In the genomic region with DNA sequence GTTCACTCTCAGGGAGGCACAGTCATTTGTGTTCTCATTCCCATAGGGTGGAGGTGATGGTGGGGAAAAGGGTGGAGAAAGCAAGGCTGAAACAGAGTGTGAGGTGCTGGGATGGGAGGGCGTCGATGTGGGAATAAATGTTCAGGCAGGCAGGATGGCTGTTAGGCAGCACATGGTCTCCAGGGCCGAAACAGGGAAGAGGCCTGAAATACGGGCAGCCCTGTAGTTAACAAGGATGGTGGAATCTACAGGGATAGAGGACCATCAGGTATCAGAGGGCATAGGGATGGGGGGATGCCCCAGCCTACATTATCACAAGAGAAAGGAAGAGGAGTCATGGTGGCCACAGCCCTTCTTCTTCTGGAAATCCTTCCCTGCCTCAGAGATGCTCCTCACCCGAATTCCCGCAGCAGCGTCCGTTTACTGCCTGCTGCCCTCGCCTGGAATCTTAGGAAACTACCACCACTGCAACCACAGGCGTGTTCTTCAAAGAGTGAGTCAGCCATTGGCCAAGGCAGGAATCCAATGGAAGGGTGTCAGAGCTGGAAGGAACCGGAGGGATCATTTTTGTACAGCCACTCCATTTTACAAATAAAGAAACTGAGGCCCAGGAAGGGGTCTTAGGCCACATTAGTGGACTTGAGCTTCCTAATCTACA, we compare ENCODE assay signal across 8 cellular contexts. TPM values are rescaled to one million over a fixed set of nuclear protein-coding genes. Genes with fewer than 3 reads are reported as not detected.
DNase-seq lines count a peak whose midpoint lies in the region; ATAC-seq and TF ChIP-seq lines count a peak whose summit lies in the region.

No MANE protein-coding gene starts in this region.

- no peaks in the 10 kb centered on the region for H3K9me3 ChIP-seq in mucosa of descending colon

- TF ChIP-seq CTCF in endothelial cell (IDR thresholded peaks at IDR 0.05; ENCODE audit: unreplicated experiment), result peak; percentile 55
- TF ChIP-seq CTCF in mucosa of descending colon (IDR thresholded peaks at IDR 0.05), result peak; percentile 26

- no peak overlapping the region for H3K4me3 Mint-ChIP-seq in endothelial cell (ENCODE audit: unreplicated experiment)

- H3K4me1 Mint-ChIP-seq in endothelial cell (ENCODE audit: unreplicated experiment), result peaks cover 7% of the 10 kb centered on the region

- no peak overlapping the region for H3K27ac Mint-ChIP-seq in endothelial cell (ENCODE audit: unreplicated experiment)

- no peak overlapping the region for H3K4me3 ChIP-seq in mucosa of descending colon

- DNase-seq in ELR (ENCODE audit: low read depth) (peak; percentile 86), NCI-H748 treated with DMSO at 0.1 percent for 48 hours (lab: John Stamatoyannopoulos, UW) (peak; percentile 3), endothelial cell (ENCODE audit: low spot score) (peak; percentile 72), mucosa of descending colon (peak in 2 of 3 donors; percentile 61 to 65), activated T-cell treated with anti-CD3 and anti-CD28 coated beads for 4 hours (no peak)
- no peak for DNase-seq in activated CD4-positive, CD25-positive, alpha-beta regulatory T cell (lab: John Stamatoyannopoulos, UW)
- DNase-seq in stimulated activated CD4-positive, alpha-beta T cell treated with anti-CD3 and anti-CD28 coated beads, Interleukin-4, amount 100 ng/mL, for 24 hours, result no peak

- H3K4me1 ChIP-seq in mucosa of descending colon (ENCODE audit: low read depth), result no peaks in the 10 kb centered on the region

- intact Hi-C loops in mucosa of descending colon (cut with DNase I, micrococcal nuclease), result loop anchor here (2.0 to 10.0 kb wide), 3 partner anchors 193 to 349 kb away; no protein-coding TSS in a partner anchor

- H3K36me3 Mint-ChIP-seq in endothelial cell (ENCODE audit: low read depth, unreplicated experiment), result no peaks in the 10 kb centered on the region

- peaks cover 6% of the 10 kb centered on the region for H3K27me3 Mint-ChIP-seq in endothelial cell (ENCODE audit: unreplicated experiment)

- no peaks in the 10 kb centered on the region for H3K9me3 Mint-ChIP-seq in endothelial cell (ENCODE audit: unreplicated experiment)

- no peaks in the 10 kb centered on the region for H3K36me3 ChIP-seq in mucosa of descending colon (ENCODE audit: low read depth)

- ATAC-seq in mucosa of descending colon, result peak; percentile 84
- ATAC-seq in HG03045 (IDR thresholded peaks at IDR 0.05; ENCODE audit: unreplicated experiment), result no peak

RNA-seq across cellular contexts. Expression of a gene that starts 49.7 kb away (rescaled TPM):
- total RNA-seq in endothelial cell (ENCODE audit: unreplicated experiment), result 12.1 TPM
- 10 to 100 TPM in 1 of 3 donors, 1 to 10 TPM in 2; 2.8 to 12.6 (median 4.9) TPM for total RNA-seq in mucosa of descending colon

Comparison
In these comparisons a context has a peak if more than half of its experiments do, and no peak if none do; other contexts are left out.
1. DNase-seq: peak in ELR (single experiment), NCI-H748 treated with DMSO at 0.1 percent for 48 hours (single experiment), endothelial cell (single experiment) and mucosa of descending colon (2 of 3); none in activated T-cell treated with anti-CD3 and anti-CD28 coated beads for 4 hours (single experiment), activated CD4-positive, CD25-positive, alpha-beta regulatory T cell (0 of 4) and stimulated activated CD4-positive, alpha-beta T cell treated with anti-CD3 and anti-CD28 coated beads, Interleukin-4, amount 100 ng/mL, for 24 hours (single experiment).